In genomic region chr13:58587183-58587582, GRCh38 we compare ENCODE assay signal across 1 cellular context.
TF ChIP-seq lines count a peak whose summit lies in the region.

No MANE protein-coding gene starts in this region.

TF ChIP-seq in GM12878, 131 proteins besides CTCF, POLR2A, EP300 and RAD21 (continued from another document and continues in another):
- TF ChIP-seq, protein P1, sequence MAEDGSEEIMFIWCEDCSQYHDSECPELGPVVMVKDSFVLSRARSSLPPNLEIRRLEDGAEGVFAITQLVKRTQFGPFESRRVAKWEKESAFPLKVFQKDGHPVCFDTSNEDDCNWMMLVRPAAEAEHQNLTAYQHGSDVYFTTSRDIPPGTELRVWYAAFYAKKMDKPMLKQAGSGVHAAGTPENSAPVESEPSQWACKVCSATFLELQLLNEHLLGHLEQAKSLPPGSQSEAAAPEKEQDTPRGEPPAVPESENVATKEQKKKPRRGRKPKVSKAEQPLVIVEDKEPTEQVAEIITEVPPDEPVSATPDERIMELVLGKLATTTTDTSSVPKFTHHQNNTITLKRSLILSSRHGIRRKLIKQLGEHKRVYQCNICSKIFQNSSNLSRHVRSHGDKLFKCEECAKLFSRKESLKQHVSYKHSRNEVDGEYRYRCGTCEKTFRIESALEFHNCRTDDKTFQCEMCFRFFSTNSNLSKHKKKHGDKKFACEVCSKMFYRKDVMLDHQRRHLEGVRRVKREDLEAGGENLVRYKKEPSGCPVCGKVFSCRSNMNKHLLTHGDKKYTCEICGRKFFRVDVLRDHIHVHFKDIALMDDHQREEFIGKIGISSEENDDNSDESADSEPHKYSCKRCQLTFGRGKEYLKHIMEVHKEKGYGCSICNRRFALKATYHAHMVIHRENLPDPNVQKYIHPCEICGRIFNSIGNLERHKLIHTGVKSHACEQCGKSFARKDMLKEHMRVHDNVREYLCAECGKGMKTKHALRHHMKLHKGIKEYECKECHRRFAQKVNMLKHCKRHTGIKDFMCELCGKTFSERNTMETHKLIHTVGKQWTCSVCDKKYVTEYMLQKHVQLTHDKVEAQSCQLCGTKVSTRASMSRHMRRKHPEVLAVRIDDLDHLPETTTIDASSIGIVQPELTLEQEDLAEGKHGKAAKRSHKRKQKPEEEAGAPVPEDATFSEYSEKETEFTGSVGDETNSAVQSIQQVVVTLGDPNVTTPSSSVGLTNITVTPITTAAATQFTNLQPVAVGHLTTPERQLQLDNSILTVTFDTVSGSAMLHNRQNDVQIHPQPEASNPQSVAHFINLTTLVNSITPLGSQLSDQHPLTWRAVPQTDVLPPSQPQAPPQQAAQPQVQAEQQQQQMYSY (CRISPR knock-in tag; IDR thresholded peaks at IDR 0.05): no peak
- TF ChIP-seq RCOR1 (conservative IDR thresholded peaks at IDR 0.05; ENCODE audit: low read depth, low read length) (no peak), ATF7 (IDR thresholded peaks at IDR 0.05; ENCODE audit: low read depth) (peak; percentile 94), BCL11A (IDR thresholded peaks at IDR 0.05; ENCODE audit: low read depth, low read length) (0 out of 2 replicates have a peak, but pooled peaks have one; percentile 31), ZNF384 (IDR thresholded peaks at IDR 0.05; ENCODE audit: borderline replicate concordance, low read depth, low read length) (peak; percentile 99), ASH2L (IDR thresholded peaks at IDR 0.05; ENCODE audit: borderline replicate concordance, low read depth) (no peak), PML (IDR thresholded peaks at IDR 0.05; ENCODE audit: low read length) (no peak), ZNF207 (IDR thresholded peaks at IDR 0.05; ENCODE audit: borderline replicate concordance) (0 out of 2 replicates have a peak, but pooled peaks have one; percentile 53), CHD1 (IDR thresholded peaks at IDR 0.05; ENCODE audit: low read depth, low read length) (no peak), TCF3 (IDR thresholded peaks at IDR 0.05; ENCODE audit: borderline replicate concordance, insufficient read depth, low read depth, low read length) (no peak), JUND (IDR thresholded peaks at IDR 0.05; ENCODE audit: low read depth, low read length) (no peak), CREB1 (IDR thresholded peaks at IDR 0.05; ENCODE audit: low read depth) (no peak), DPF2 (IDR thresholded peaks at IDR 0.05) (peak; percentile 69; the same call in 1 of the 2 replicates), MTA2 (IDR thresholded peaks at IDR 0.05; ENCODE audit: low read depth) (peak; percentile 83; the same call in 1 of the 2 replicates), ESRRA (IDR thresholded peaks at IDR 0.05; ENCODE audit: low read length) (peak; percentile 87; the same call in 1 of the 2 replicates), NR2C2 (IDR thresholded peaks at IDR 0.05; ENCODE audit: borderline replicate concordance, control insufficient read depth, insufficient read length, low read depth) (no peak), E2F4 (IDR thresholded peaks at IDR 0.05; ENCODE audit: low read depth, low read length) (no peak), ZNF687 (IDR thresholded peaks at IDR 0.05) (no peak), MYC (IDR thresholded peaks at IDR 0.05; ENCODE audit: insufficient read depth, insufficient read length, insufficient replicate concordance, low read length, severe bottlenecking) (no peak), BHLHE40 (IDR thresholded peaks at IDR 0.05; ENCODE audit: borderline replicate concordance in 1 of 2, low read depth in 2 of 2, low read length in 1 of 2) (peak; percentile 18 to 46; a peak in 1 of 4 replicates), NR2C1 (IDR thresholded peaks at IDR 0.05) (peak; percentile 71), IRF4 (IDR thresholded peaks at IDR 0.05; ENCODE audit: low read depth, low read length) (peak; percentile 89), ZBTB4 (CRISPR knock-in tag; IDR thresholded peaks at IDR 0.05) (no peak), SIN3A (IDR thresholded peaks at IDR 0.05; ENCODE audit: low read depth, low read length) (no peak), MEF2B (IDR thresholded peaks at IDR 0.05; ENCODE audit: partially characterized antibody, poor library complexity, severe bottlenecking) (no peak), IRF3 (IDR thresholded peaks at IDR 0.05) (no peak), TBL1XR1 (IDR thresholded peaks at IDR 0.05; ENCODE audit: low read depth, low read length) (peak; percentile 78), SUPT20H (IDR thresholded peaks at IDR 0.05; ENCODE audit: borderline replicate concordance, control insufficient read depth, low read depth, low read length) (no peak), JUNB (IDR thresholded peaks at IDR 0.05) (no peak)
- TF ChIP-seq, protein P2, sequence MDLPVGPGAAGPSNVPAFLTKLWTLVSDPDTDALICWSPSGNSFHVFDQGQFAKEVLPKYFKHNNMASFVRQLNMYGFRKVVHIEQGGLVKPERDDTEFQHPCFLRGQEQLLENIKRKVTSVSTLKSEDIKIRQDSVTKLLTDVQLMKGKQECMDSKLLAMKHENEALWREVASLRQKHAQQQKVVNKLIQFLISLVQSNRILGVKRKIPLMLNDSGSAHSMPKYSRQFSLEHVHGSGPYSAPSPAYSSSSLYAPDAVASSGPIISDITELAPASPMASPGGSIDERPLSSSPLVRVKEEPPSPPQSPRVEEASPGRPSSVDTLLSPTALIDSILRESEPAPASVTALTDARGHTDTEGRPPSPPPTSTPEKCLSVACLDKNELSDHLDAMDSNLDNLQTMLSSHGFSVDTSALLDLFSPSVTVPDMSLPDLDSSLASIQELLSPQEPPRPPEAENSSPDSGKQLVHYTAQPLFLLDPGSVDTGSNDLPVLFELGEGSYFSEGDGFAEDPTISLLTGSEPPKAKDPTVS (IDR thresholded peaks at IDR 0.05; ENCODE audit: low read depth, low read length): no peak
- TF ChIP-seq, protein P3, sequence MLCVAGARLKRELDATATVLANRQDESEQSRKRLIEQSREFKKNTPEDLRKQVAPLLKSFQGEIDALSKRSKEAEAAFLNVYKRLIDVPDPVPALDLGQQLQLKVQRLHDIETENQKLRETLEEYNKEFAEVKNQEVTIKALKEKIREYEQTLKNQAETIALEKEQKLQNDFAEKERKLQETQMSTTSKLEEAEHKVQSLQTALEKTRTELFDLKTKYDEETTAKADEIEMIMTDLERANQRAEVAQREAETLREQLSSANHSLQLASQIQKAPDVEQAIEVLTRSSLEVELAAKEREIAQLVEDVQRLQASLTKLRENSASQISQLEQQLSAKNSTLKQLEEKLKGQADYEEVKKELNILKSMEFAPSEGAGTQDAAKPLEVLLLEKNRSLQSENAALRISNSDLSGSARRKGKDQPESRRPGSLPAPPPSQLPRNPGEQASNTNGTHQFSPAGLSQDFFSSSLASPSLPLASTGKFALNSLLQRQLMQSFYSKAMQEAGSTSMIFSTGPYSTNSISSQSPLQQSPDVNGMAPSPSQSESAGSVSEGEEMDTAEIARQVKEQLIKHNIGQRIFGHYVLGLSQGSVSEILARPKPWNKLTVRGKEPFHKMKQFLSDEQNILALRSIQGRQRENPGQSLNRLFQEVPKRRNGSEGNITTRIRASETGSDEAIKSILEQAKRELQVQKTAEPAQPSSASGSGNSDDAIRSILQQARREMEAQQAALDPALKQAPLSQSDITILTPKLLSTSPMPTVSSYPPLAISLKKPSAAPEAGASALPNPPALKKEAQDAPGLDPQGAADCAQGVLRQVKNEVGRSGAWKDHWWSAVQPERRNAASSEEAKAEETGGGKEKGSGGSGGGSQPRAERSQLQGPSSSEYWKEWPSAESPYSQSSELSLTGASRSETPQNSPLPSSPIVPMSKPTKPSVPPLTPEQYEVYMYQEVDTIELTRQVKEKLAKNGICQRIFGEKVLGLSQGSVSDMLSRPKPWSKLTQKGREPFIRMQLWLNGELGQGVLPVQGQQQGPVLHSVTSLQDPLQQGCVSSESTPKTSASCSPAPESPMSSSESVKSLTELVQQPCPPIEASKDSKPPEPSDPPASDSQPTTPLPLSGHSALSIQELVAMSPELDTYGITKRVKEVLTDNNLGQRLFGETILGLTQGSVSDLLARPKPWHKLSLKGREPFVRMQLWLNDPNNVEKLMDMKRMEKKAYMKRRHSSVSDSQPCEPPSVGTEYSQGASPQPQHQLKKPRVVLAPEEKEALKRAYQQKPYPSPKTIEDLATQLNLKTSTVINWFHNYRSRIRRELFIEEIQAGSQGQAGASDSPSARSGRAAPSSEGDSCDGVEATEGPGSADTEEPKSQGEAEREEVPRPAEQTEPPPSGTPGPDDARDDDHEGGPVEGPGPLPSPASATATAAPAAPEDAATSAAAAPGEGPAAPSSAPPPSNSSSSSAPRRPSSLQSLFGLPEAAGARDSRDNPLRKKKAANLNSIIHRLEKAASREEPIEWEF (IDR thresholded peaks at IDR 0.05; ENCODE audit: insufficient replicate concordance, low read depth, low read length): no peak
- TF ChIP-seq, protein P4, sequence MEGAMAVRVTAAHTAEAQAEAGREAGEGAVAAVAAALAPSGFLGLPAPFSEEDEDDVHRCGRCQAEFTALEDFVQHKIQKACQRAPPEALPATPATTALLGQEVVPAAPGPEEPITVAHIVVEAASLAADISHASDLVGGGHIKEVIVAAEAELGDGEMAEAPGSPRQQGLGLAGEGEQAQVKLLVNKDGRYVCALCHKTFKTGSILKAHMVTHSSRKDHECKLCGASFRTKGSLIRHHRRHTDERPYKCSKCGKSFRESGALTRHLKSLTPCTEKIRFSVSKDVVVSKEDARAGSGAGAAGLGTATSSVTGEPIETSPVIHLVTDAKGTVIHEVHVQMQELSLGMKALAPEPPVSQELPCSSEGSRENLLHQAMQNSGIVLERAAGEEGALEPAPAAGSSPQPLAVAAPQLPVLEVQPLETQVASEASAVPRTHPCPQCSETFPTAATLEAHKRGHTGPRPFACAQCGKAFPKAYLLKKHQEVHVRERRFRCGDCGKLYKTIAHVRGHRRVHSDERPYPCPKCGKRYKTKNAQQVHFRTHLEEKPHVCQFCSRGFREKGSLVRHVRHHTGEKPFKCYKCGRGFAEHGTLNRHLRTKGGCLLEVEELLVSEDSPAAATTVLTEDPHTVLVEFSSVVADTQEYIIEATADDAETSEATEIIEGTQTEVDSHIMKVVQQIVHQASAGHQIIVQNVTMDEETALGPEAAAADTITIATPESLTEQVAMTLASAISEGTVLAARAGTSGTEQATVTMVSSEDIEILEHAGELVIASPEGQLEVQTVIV (IDR thresholded peaks at IDR 0.05; ENCODE audit: borderline replicate concordance, partially characterized antibody): no peak
- TF ChIP-seq, protein P5, sequence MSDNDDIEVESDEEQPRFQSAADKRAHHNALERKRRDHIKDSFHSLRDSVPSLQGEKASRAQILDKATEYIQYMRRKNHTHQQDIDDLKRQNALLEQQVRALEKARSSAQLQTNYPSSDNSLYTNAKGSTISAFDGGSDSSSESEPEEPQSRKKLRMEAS (IDR thresholded peaks at IDR 0.05; ENCODE audit: low read depth, low read length): no peak
